In genomic region chr9:20066120-20066519, GRCh38 we compare ENCODE assay signal across 25 cellular contexts.
DNase-seq lines count a peak whose midpoint lies in the region; ATAC-seq and TF ChIP-seq lines count a peak whose summit lies in the region.
"Had no signal": no experiment of that assay in that cellular context is flagged by ENCODE, and none has a peak within 500 bp of the region (broad histone marks: within the 10 kb centered on the region; RNA-seq: fewer than 3 reads in every experiment).

No MANE protein-coding gene starts in this region.

- peaks cover 6% of the 10 kb centered on the region for H3K4me1 Mint-ChIP-seq in T-helper 17 cell
- H3K4me1 Mint-ChIP-seq: activated T-helper 17 cell treated with anti-CD3 and anti-CD28 coated beads, Interleukin-2, amount 50 U/mL, for 72 hours had no signal

- peak; percentile 44 for DNase-seq in NCI-H146 (lab: John Stamatoyannopoulos, UW)
- DNase-seq in NCI-H146 treated with DMSO at 0.1 percent for 48 hours (lab: John Stamatoyannopoulos, UW; ENCODE audit: unreplicated experiment), result no peak
- no peak for DNase-seq in T-helper 17 cell
- peak; percentile 18 for DNase-seq in retina
- DNase-seq in neuronal stem cell (ENCODE audit: low spot score), result no peak
- DNase-seq in brain microvascular endothelial cell, result no peak
- no peak for DNase-seq in kidney glomerular epithelial cell (lab: John Stamatoyannopoulos, UW)
- DNase-seq: activated CD4-positive, alpha-beta T cell treated with anti-CD3 and anti-CD28 coated beads, Interleukin-2, amount 50 U/mL, for 4 hours; activated CD4-positive, CD25-positive, alpha-beta regulatory T cell; activated CD8-positive, alpha-beta memory T cell treated with anti-CD3 and anti-CD28 coated beads, Interleukin-2, amount 50 U/mL, for 48 hours; central memory CD4-positive, alpha-beta T cell; DMS79; KBM-7; NCI-H187 treated with DMSO at 0.1 percent for 48 hours; NCI-H446 treated with DMSO at 0.1 percent for 48 hours; psoas muscle; stimulated activated CD4-positive, alpha-beta T cell treated with anti-CD3 and anti-CD28 coated beads, Interleukin-1b, Interleukin-23, amount 100 ng/mL, for 48 hours; T-helper 9 cell had no signal

- H2AFZ ChIP-seq in Loucy (ENCODE audit: low read length) (no peak overlapping the region; the same call in 1 of the 2 replicates), neuronal stem cell (ENCODE audit: low read length) (no peak overlapping the region)

- peak overlapping the region; percentile 38 for H3K4me3 ChIP-seq in Loucy (ENCODE audit: low read length, poor library complexity, severe bottlenecking)
- no peak overlapping the region for H3K4me3 ChIP-seq in neuronal stem cell (ENCODE audit: low read length in 2 of 2)
- no peak overlapping the region for H3K4me3 ChIP-seq in brain microvascular endothelial cell (ENCODE audit: low read depth, low read length)
- H3K4me3 ChIP-seq: lung, psoas muscle, skin epidermis had no signal

- H3K27ac ChIP-seq in neuronal stem cell (replicated peaks; ENCODE audit: low read length), result no peak overlapping the region
- H3K27ac ChIP-seq in brain microvascular endothelial cell, result no peak overlapping the region
- H3K27ac ChIP-seq: neutrophil, psoas muscle, skin epidermis had no signal

- no CpG with 5 or more reads among the region's 3 CpGs for WGBS in neuronal stem cell (ENCODE audit: extremely low coverage in 2 of 2, insufficient read length in 2 of 2, insufficient replicate concordance in 1 of 2), 2 donors

- H2BK15ac ChIP-seq in neuronal stem cell (ENCODE audit: low read length), result no peak overlapping the region

- no peak overlapping the region for H3K18ac ChIP-seq in neuronal stem cell (ENCODE audit: low read length)

- H3K36me3 ChIP-seq in Loucy (ENCODE audit: insufficient read depth, low read length) (no peaks in the 10 kb centered on the region), neuronal stem cell (replicated peaks in 1 of 2; ENCODE audit: control insufficient read depth in 2 of 2, insufficient read depth in 2 of 2, low read length in 2 of 2) (no peaks in the 10 kb centered on the region), brain microvascular endothelial cell (replicated peaks) (no peaks in the 10 kb centered on the region)
- H3K36me3 ChIP-seq: neutrophil had no signal

- H3K9me3 ChIP-seq in Loucy (ENCODE audit: insufficient read depth, low read depth, low read length), result 0 out of 2 replicates have a peak, but pooled peaks cover 3% of the 10 kb centered on the region
- no peaks in the 10 kb centered on the region for H3K9me3 ChIP-seq in T-helper 17 cell (ENCODE audit: control insufficient read depth, low read length, poor library complexity, severe bottlenecking)
- no peaks in the 10 kb centered on the region for H3K9me3 ChIP-seq in neuronal stem cell (replicated peaks in 1 of 2; ENCODE audit: control insufficient read depth in 2 of 2, insufficient read depth in 1 of 2, low read depth in 1 of 2, low read length in 2 of 2)
- H3K9me3 ChIP-seq: neutrophil, psoas muscle had no signal

- H3K4ac ChIP-seq in neuronal stem cell (ENCODE audit: low read length), result no peak overlapping the region

- no peaks in the 10 kb centered on the region for H3K79me2 ChIP-seq in Loucy (ENCODE audit: insufficient read depth, low read length)

- no peak overlapping the region for H2AK5ac ChIP-seq in neuronal stem cell (ENCODE audit: low read depth, low read length)

- no peak overlapping the region for H4K91ac ChIP-seq in neuronal stem cell (ENCODE audit: low read depth, low read length, poor library complexity)

- H2BK12ac ChIP-seq in neuronal stem cell (ENCODE audit: low read length), result no peak overlapping the region

- no peaks in the 10 kb centered on the region for H3K36me3 Mint-ChIP-seq in T-helper 17 cell (ENCODE audit: low read depth)
- H3K36me3 Mint-ChIP-seq: activated naive CD4-positive, alpha-beta T cell treated with anti-CD3 and anti-CD28 coated beads, Interleukin-2, amount 50 U/mL, for 72 hours; type B pancreatic cell had no signal

- TF ChIP-seq CTCF in Loucy (conservative IDR thresholded peaks at IDR 0.05; ENCODE audit: low read length) (no peak), brain microvascular endothelial cell (IDR thresholded peaks at IDR 0.05; ENCODE audit: low read depth, low read length, missing control alignments) (no peak)

- H3K9me2 ChIP-seq in Loucy (replicated peaks; ENCODE audit: low read depth, low read length), result no peaks in the 10 kb centered on the region

- H3K27ac Mint-ChIP-seq in T-helper 17 cell, result peak overlapping the region; percentile 27
- H3K27ac Mint-ChIP-seq: activated naive CD4-positive, alpha-beta T cell treated with anti-CD3 and anti-CD28 coated beads, Interleukin-2, amount 50 U/mL, for 72 hours; activated T-helper 17 cell treated with anti-CD3 and anti-CD28 coated beads, Interleukin-2, amount 50 U/mL, for 72 hours; type B pancreatic cell had no signal

- in situ Hi-C loops in brain microvascular endothelial cell (cut with HindIII; ENCODE audit: low pct_ligation_motif_present, low sequenced_read_pairs), result no loop called here

- no peak for ATAC-seq in T-helper 17 cell
- ATAC-seq: activated naive CD4-positive, alpha-beta T cell treated with anti-CD3 and anti-CD28 coated beads, Interleukin-2, amount 50 U/mL, for 72 hours; activated T-helper 17 cell treated with anti-CD3 and anti-CD28 coated beads, Interleukin-2, amount 50 U/mL, for 72 hours; psoas muscle had no signal

- peak overlapping the region; percentile 55 for H3K4me2 ChIP-seq in Loucy (ENCODE audit: low read depth, low read length, poor library complexity, severe bottlenecking)
- no peak overlapping the region for H3K4me2 ChIP-seq in neuronal stem cell (ENCODE audit: insufficient read depth, low read length, poor library complexity, severe bottlenecking)

- no peaks in the 10 kb centered on the region for H3K27me3 ChIP-seq in Loucy (ENCODE audit: insufficient read depth, low read length, poor library complexity, severe bottlenecking)
- H3K27me3 ChIP-seq in neuronal stem cell (ENCODE audit: control insufficient read depth in 3 of 3, insufficient read depth in 3 of 3, low read depth in 1 of 3, low read length in 3 of 3), result no peaks in the 10 kb centered on the region
- no peaks in the 10 kb centered on the region for H3K27me3 ChIP-seq in brain microvascular endothelial cell (replicated peaks)
- H3K27me3 ChIP-seq: neutrophil had no signal

- no peak overlapping the region for H3K23ac ChIP-seq in neuronal stem cell (ENCODE audit: low read depth, low read length, poor library complexity)

- H2BK5ac ChIP-seq in neuronal stem cell (ENCODE audit: low read length), result no peak overlapping the region

- H3K14ac ChIP-seq in neuronal stem cell (ENCODE audit: low read length), result no peak overlapping the region

- no peak overlapping the region for H2BK120ac ChIP-seq in neuronal stem cell (ENCODE audit: low read depth, low read length)

- no peaks in the 10 kb centered on the region for H3K79me1 ChIP-seq in neuronal stem cell (ENCODE audit: low read depth, low read length)

- peak overlapping the region; percentile 13 for H3K9ac ChIP-seq in Loucy (ENCODE audit: low read depth, low read length, poor library complexity, severe bottlenecking)
- no peak overlapping the region for H3K9ac ChIP-seq in neuronal stem cell (ENCODE audit: low read depth, low read length, poor library complexity)

- no peaks in the 10 kb centered on the region for H4K20me1 ChIP-seq in Loucy (ENCODE audit: insufficient read depth, low read length, poor library complexity, severe bottlenecking)

- H3K27me3 Mint-ChIP-seq in T-helper 17 cell, result no peaks in the 10 kb centered on the region
- H3K27me3 Mint-ChIP-seq: activated T-helper 17 cell treated with anti-CD3 and anti-CD28 coated beads, Interleukin-2, amount 50 U/mL, for 72 hours had no signal

- H3K4me3 Mint-ChIP-seq in T-helper 17 cell, result no peak overlapping the region
- H3K4me3 Mint-ChIP-seq: activated T-helper 17 cell treated with anti-CD3 and anti-CD28 coated beads, Interleukin-2, amount 50 U/mL, for 72 hours; type B pancreatic cell had no signal

- H3K4me1 ChIP-seq in Loucy (ENCODE audit: insufficient read depth, low read length, poor library complexity, severe bottlenecking), result peaks cover 25% of the 10 kb centered on the region
- H3K4me1 ChIP-seq in neuronal stem cell (ENCODE audit: control insufficient read depth in 2 of 2, insufficient read depth in 1 of 2, low read depth in 1 of 2, low read length in 2 of 2), result peaks cover 2 to 7% of the 10 kb centered on the region in 2 donors
- H3K4me1 ChIP-seq: psoas muscle had no signal

- no peaks in the 10 kb centered on the region; the same call in 1 of the 2 replicates for H3F3A ChIP-seq in Loucy (ENCODE audit: low read depth)

- no peak overlapping the region for H4K8ac ChIP-seq in neuronal stem cell (ENCODE audit: low read depth, low read length)

Comparison
In these comparisons a context has a peak if more than half of its experiments do, and no peak if none do; other contexts are left out.
1. DNase-seq: peak in NCI-H146 (single experiment) and retina (single experiment); none in NCI-H146 treated with DMSO at 0.1 percent for 48 hours (single experiment), T-helper 17 cell (0 of 3), neuronal stem cell (single experiment), brain microvascular endothelial cell (single experiment) and kidney glomerular epithelial cell (single experiment).